In the genomic region with DNA sequence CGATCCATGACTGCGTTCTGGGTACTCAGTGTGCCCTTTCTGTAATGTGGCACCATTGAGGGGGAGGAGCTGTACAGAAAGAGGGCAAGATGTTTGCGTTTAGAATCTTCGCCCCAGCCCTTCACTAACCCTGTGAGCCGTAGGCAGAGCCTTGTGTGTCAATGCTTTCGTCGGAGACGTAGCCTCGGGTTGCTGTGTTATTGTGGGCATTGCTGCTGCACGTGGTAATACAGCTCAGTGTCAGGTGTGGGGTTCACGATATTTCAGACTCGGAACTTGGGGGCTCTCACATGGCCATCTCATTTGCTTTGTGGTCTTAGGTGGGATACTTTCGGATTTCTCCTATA, we compare ENCODE assay signal across 13 cellular contexts. TPM values are rescaled to one million over a fixed set of nuclear protein-coding genes. Genes with fewer than 3 reads are reported as not detected.
A peak's percentile ranks its signal among the peaks of the same experiment; 100 is the strongest.
DNase-seq lines count a peak whose midpoint lies in the region; ATAC-seq, FAIRE-seq and TF ChIP-seq lines count a peak whose summit lies in the region.
"Had no signal": no experiment of that assay in that cellular context is flagged by ENCODE, and none has a peak within 500 bp of the region (broad histone marks: within the 10 kb centered on the region; RNA-seq: fewer than 3 reads in every experiment).

No MANE protein-coding gene starts in this region.

- H2AFZ ChIP-seq in H9 (ENCODE audit: low read length) (no peak overlapping the region), GM12878 (ENCODE audit: control insufficient read depth, low read depth, low read length) (no peak overlapping the region), parathyroid adenoma (no peak overlapping the region)

- TF ChIP-seq POLR2A in GM12878 (IDR thresholded peaks at IDR 0.05; ENCODE audit: low read depth, low read length), result no peak

- RAD21 ChIA-PET in GM12878 (lab: Charles Lee; ENCODE audit: unreplicated experiment), result no interaction called here

- no peak overlapping the region for H3K9ac ChIP-seq in H9 (ENCODE audit: extremely low read depth, insufficient read length, low read length)
- H3K9ac ChIP-seq in GM12878 (ENCODE audit: control insufficient read depth, insufficient read depth, low read length), result no peak overlapping the region
- H3K9ac ChIP-seq in parathyroid adenoma, result no peak overlapping the region

- peaks cover 93% of the 10 kb centered on the region for H3K4me1 Mint-ChIP-seq in CD14-positive monocyte
- H3K4me1 Mint-ChIP-seq in H9, result peaks cover 47 to 64% of the 10 kb centered on the region in 2 experiments

- WGBS in H9 (ENCODE audit: extremely low coverage, insufficient read length, low lambda C conversion rate), result no CpG with 5 or more reads among the region's 13 CpGs
- 28% methylated on average over 13 of the region's 13 CpGs for WGBS in GM12878 (ENCODE audit: insufficient coverage, insufficient replicate concordance, low lambda C conversion rate, missing lambda C conversion rate)

- POLR2A ChIA-PET in GM12878 (lab: Charles Lee), result interaction anchor here (2.2 kb wide), 1 partner anchor 18 kb away, joined by 12 read pairs; a partner anchor contains a TSS

- intact Hi-C loops in CD14-positive monocyte (cut with micrococcal nuclease) (loop anchor here in 1 of 2 donors (5.0 kb wide), 1 partner anchor 165 kb away; no protein-coding TSS in a partner anchor), GM12878 (cut with micrococcal nuclease; ENCODE audit: unreplicated experiment) (no loop called here)

- TF ChIP-seq RAD21 in GM12878 (IDR thresholded peaks at IDR 0.05; ENCODE audit: insufficient read depth, low read depth, low read length), result no peak

- H3K4me1 ChIP-seq in H9 (ENCODE audit: insufficient read depth, low read length) (peaks cover 3% of the 10 kb centered on the region), GM12878 (ENCODE audit: control insufficient read depth, insufficient read depth, low read length) (peaks cover 67% of the 10 kb centered on the region), parathyroid adenoma (peaks cover 13% of the 10 kb centered on the region)

- peak overlapping the region; percentile 99 to 100 (median 100) for H3K27ac Mint-ChIP-seq in CD14-positive monocyte
- peak overlapping the region in 2 of 3 experiments; percentile 55 to 66; a peak in 1 of 7 replicates for H3K27ac Mint-ChIP-seq in H9

- peaks cover 76 to 78% of the 10 kb centered on the region in 2 donors for H3K36me3 Mint-ChIP-seq in CD14-positive monocyte
- peaks cover 73 to 81% (median 76%) of the 10 kb centered on the region in 3 experiments for H3K36me3 Mint-ChIP-seq in H9 (ENCODE audit: insufficient read depth in 1 of 3, low read depth in 3 of 3)

- no peak overlapping the region for H2BK5ac ChIP-seq in H9 (ENCODE audit: insufficient read length, low read length)

- no peak overlapping the region for H3K4ac ChIP-seq in H9 (ENCODE audit: low read depth, low read length)

- H3K27me3 ChIP-seq in H9 (ENCODE audit: insufficient read depth, low read length) (no peaks in the 10 kb centered on the region), GM12878 (replicated peaks in 1 of 2; ENCODE audit: control insufficient read depth in 2 of 2, insufficient read depth in 2 of 2, low read length in 1 of 2) (no peaks in the 10 kb centered on the region), parathyroid adenoma (ENCODE audit: control insufficient read depth, insufficient read depth, low read length) (no peaks in the 10 kb centered on the region)

- H4K20me1 ChIP-seq in H9 (ENCODE audit: control insufficient read depth, insufficient read depth, insufficient read length), result peaks cover 3% of the 10 kb centered on the region
- peaks cover 23% of the 10 kb centered on the region for H4K20me1 ChIP-seq in GM12878 (ENCODE audit: control insufficient read depth, insufficient read depth)

- DNase-seq in CD14-positive monocyte (ENCODE audit: low spot score), result no peak
- no peak for DNase-seq in H9
- no peak for DNase-seq in GM12878 (ENCODE audit: low read depth, low spot score)
- DNase-seq in hippocampal formation (lab: John Stamatoyannopoulos, UW), result no peak
- DNase-seq in NOMO-1 treated with dmso at 0.1 percent for 144 hours (lab: John Stamatoyannopoulos, UW; ENCODE audit: unreplicated experiment), result no peak
- DNase-seq: DMS79, right cardiac atrium had no signal

- H3K4me3 ChIP-seq in GM12878 (peak overlapping the region; percentile 1; the same call in 1 of the 2 replicates), parathyroid adenoma (ENCODE audit: low read depth, low read length) (no peak overlapping the region)
- H3K4me3 ChIP-seq: lung, SK-N-MC had no signal

- TF ChIP-seq CTCF in CD14-positive monocyte (IDR thresholded peaks at IDR 0.05) (no peak), H9 (conservative IDR thresholded peaks at IDR 0.05) (no peak), GM12878 (IDR thresholded peaks at IDR 0.05 in 2 of 3, conservative IDR thresholded peaks at IDR 0.05 in 1 of 3; ENCODE audit: control insufficient read depth in 2 of 3, extremely low read depth in 1 of 3, insufficient read depth in 1 of 3, low read depth in 3 of 3, low read length in 3 of 3) (no peak), parathyroid adenoma (IDR thresholded peaks at IDR 0.05) (no peak)

- no peak overlapping the region for H3T11ph ChIP-seq in H9 (ENCODE audit: low read length)

- peaks cover 0 to 4% (median 0%) of the 10 kb centered on the region in 7 donors for H3K9me3 Mint-ChIP-seq in CD14-positive monocyte
- no peaks in the 10 kb centered on the region for H3K9me3 Mint-ChIP-seq in H9

- H2BK12ac ChIP-seq in H9 (ENCODE audit: insufficient read length, low read depth, low read length), result no peak overlapping the region

- H3K79me1 ChIP-seq in H9 (ENCODE audit: insufficient read depth, low read depth, low read length, poor library complexity, severe bottlenecking), result peaks cover 3% of the 10 kb centered on the region

- TF ChIP-seq EP300 in GM12878 (IDR thresholded peaks at IDR 0.05; ENCODE audit: borderline replicate concordance in 1 of 2, control insufficient read depth in 1 of 2, low read depth in 2 of 2, low read length in 2 of 2), result no peak

- no peaks in the 10 kb centered on the region for H3K9me3 ChIP-seq in H9 (ENCODE audit: control insufficient read depth, low read depth, low read length)
- no peaks in the 10 kb centered on the region for H3K9me3 ChIP-seq in GM12878 (replicated peaks; ENCODE audit: control insufficient read depth, insufficient read depth, low read length)
- H3K9me3 ChIP-seq in parathyroid adenoma (ENCODE audit: control insufficient read depth, low read length), result no peaks in the 10 kb centered on the region

- no peak for ATAC-seq in GM12878
- ATAC-seq in GM19455 (IDR thresholded peaks at IDR 0.05; ENCODE audit: unreplicated experiment), result no peak
- ATAC-seq: right cardiac atrium had no signal

- SMC1A ChIA-PET in GM12878 (lab: Charles Lee; ENCODE audit: uncharacterized antibody, unreplicated experiment), result interaction anchor here (1.0 kb wide), 1 partner anchor 16 kb away, joined by 4 read pairs; a partner anchor contains a TSS

- no peak overlapping the region for H3K14ac ChIP-seq in H9 (ENCODE audit: insufficient read depth, low read length)

- H3K23ac ChIP-seq in H9 (ENCODE audit: insufficient read length, low read depth, low read length), result no peak overlapping the region

- peaks cover 0 to 9% (median 2%) of the 10 kb centered on the region in 3 donors for H3K27me3 Mint-ChIP-seq in CD14-positive monocyte (ENCODE audit: low read depth in 3 of 3)
- H3K27me3 Mint-ChIP-seq in H9 (ENCODE audit: low read depth), result peaks cover 3% of the 10 kb centered on the region

- peaks cover 25 to 34% of the 10 kb centered on the region in 2 experiments for H3K36me3 ChIP-seq in GM12878 (ENCODE audit: control insufficient read depth in 2 of 2, insufficient read depth in 2 of 2, low read length in 1 of 2)
- no peaks in the 10 kb centered on the region for H3K36me3 ChIP-seq in parathyroid adenoma (ENCODE audit: control insufficient read depth, insufficient read depth, low read length)

- CTCF ChIA-PET in GM12878 (lab: Yijun Ruan, JAX), result interaction anchor here (1.1 kb wide), 1 partner anchor 19 kb away, joined by 3 read pairs; no protein-coding TSS in a partner anchor

- H2BK15ac ChIP-seq in H9 (ENCODE audit: low read depth, low read length), result no peak overlapping the region

- in situ Hi-C loops in GM12878 (cut with MboI), result no loop called here

- H2AK5ac ChIP-seq in H9 (ENCODE audit: insufficient read length, low read length), result no peak overlapping the region

- H3K4me3 Mint-ChIP-seq in CD14-positive monocyte (peak overlapping the region; percentile 100), H9 (no peak overlapping the region)

- H3K23me2 ChIP-seq in H9 (ENCODE audit: insufficient read length, low read depth, low read length, poor library complexity, severe bottlenecking), result no peaks in the 10 kb centered on the region

- no peak overlapping the region for H4K91ac ChIP-seq in H9 (ENCODE audit: insufficient read length, low read depth, low read length)

- no peak overlapping the region for H3K4me2 ChIP-seq in H9 (ENCODE audit: insufficient read depth, insufficient read length, low read length)
- peak overlapping the region; percentile 91 for H3K4me2 ChIP-seq in GM12878 (ENCODE audit: control insufficient read depth, insufficient read depth)
- no peak overlapping the region for H3K4me2 ChIP-seq in parathyroid adenoma (ENCODE audit: low read length)

- FAIRE-seq in GM12878 (lab: Jason Lieb, UNC), result no peak

- H3K18ac ChIP-seq in H9 (ENCODE audit: insufficient read length, low read depth, low read length), result no peak overlapping the region

- no peak overlapping the region for H2BK20ac ChIP-seq in H9 (ENCODE audit: low read depth, low read length, poor library complexity, severe bottlenecking)

- H3K79me2 ChIP-seq in H9 (ENCODE audit: insufficient read depth, low read length) (peaks cover 28% of the 10 kb centered on the region), GM12878 (ENCODE audit: control insufficient read depth, insufficient read depth, low read length) (peaks cover 48% of the 10 kb centered on the region), parathyroid adenoma (peaks cover 43% of the 10 kb centered on the region)

- no peak overlapping the region for H4K8ac ChIP-seq in H9 (replicated peaks; ENCODE audit: insufficient read length, low read depth, low read length)

- no peak overlapping the region for H3K56ac ChIP-seq in H9 (ENCODE audit: insufficient read length, low read depth, low read length)

- H2BK120ac ChIP-seq in H9 (ENCODE audit: low read depth, low read length, poor library complexity, severe bottlenecking), result no peak overlapping the region

- no peak overlapping the region for H3K27ac ChIP-seq in H9 (ENCODE audit: insufficient read length, low read depth, low read length)
- no peak overlapping the region for H3K27ac ChIP-seq in GM12878 (ENCODE audit: control insufficient read depth, insufficient read depth)
- H3K27ac ChIP-seq in parathyroid adenoma, result peak overlapping the region; percentile 56
- H3K27ac ChIP-seq: SK-N-MC had no signal

- no peak overlapping the region for H4K5ac ChIP-seq in H9 (ENCODE audit: insufficient read length, low read depth, low read length)

- BruUV-seq in GM12878 (replicated peaks; lab: Mats Ljungman, UMichigan), result no TSS peak

RNA-seq across cellular contexts. Expression of a gene that starts 6.1 kb away (rescaled TPM):
- polyA plus RNA-seq in CD14-positive monocyte (100 to 1,000 TPM; 756 to 983 TPM), GM12878 (2011; rRNA removed) (1,412 and 2,202 TPM in 2 replicates), GM12878 (2014; fragmentation: Illumina TruSeq; extraction: Trizol) (1,194 and 2,970 TPM in 2 replicates), GM12878 (2014; fragmentation: Nextera tagmentation; extraction: Ambion mirVana) (100 to 1,000 TPM; 629 to 815 TPM), GM12878 (2014; rRNA removed) (6,524 and 7,847 TPM in 2 replicates), GM12878 (2016; fragmentation: Nextera tagmentation; extraction: Ambion mirVana) (100 to 1,000 TPM; 890 to 896 TPM)
- total RNA-seq in H9 (2021) (1,674 and 1,679 TPM in 2 replicates), GM12878 (2014; rRNA removed) (5,407 and 5,598 TPM in 2 replicates), GM12878 (2014; rRNA removed; fragmentation: Illumina TruSeq; extraction: Trizol) (2,351 TPM in 2 replicates), GM12878 (2021) (2,143 and 2,183 TPM in 2 replicates)
- 260 and 264 TPM in 2 replicates for total RNA-seq in GM12878 (2013; cell fraction: nucleolus; rRNA removed)
- 3,226 TPM for polyA plus RNA-seq in GM12878 (2011; ENCODE audit: low read depth)
- 3,564 and 4,583 TPM in 2 replicates for polyA plus RNA-seq in GM12878 (2011; cell fraction: cytosol; rRNA removed)
- polyA plus RNA-seq in GM12878 (2011; cell fraction: nucleus; rRNA removed), result 1,587 and 1,661 TPM in 2 replicates
- polyA plus RNA-seq in GM12878 (2012), result 3,570 and 4,911 TPM in 2 replicates
- 301 and 1,060 TPM in 2 replicates for polyA minus RNA-seq in GM12878 (2011; rRNA and poly(A)+ RNA removed)
- polyA minus RNA-seq in GM12878 (2011; cell fraction: cytosol; rRNA and poly(A)+ RNA removed), result 280 and 346 TPM in 2 replicates
- polyA minus RNA-seq in GM12878 (2011; cell fraction: nucleus; rRNA and poly(A)+ RNA removed), result 168 and 218 TPM in 2 replicates

RNA-seq across cellular contexts. Expression of a gene that starts 15.7 kb away (rescaled TPM):
- 100 to 1,000 TPM; 109 to 125 TPM for polyA plus RNA-seq in CD14-positive monocyte
- total RNA-seq in H9 (2021), result 28.3 and 29.0 TPM in 2 replicates
- 7.1 and 7.7 TPM in 2 replicates for total RNA-seq in GM12878 (2013; cell fraction: nucleolus; rRNA removed)
- total RNA-seq in GM12878 (2014; rRNA removed), result 20.8 and 21.2 TPM in 2 replicates
- 8.2 and 8.9 TPM in 2 replicates for total RNA-seq in GM12878 (2014; rRNA removed; fragmentation: Illumina TruSeq; extraction: Trizol)
- 18.9 and 22.0 TPM in 2 replicates for total RNA-seq in GM12878 (2021)
- 6.7 TPM for polyA plus RNA-seq in GM12878 (2011; ENCODE audit: low read depth)
- 11.5 and 14.7 TPM in 2 replicates for polyA plus RNA-seq in GM12878 (2011; rRNA removed)
- 27.3 and 36.8 TPM in 2 replicates for polyA plus RNA-seq in GM12878 (2011; cell fraction: cytosol; rRNA removed)
- 25.0 and 25.4 TPM in 2 replicates for polyA plus RNA-seq in GM12878 (2011; cell fraction: nucleus; rRNA removed)
- polyA plus RNA-seq in GM12878 (2012), result 9.4 and 16.6 TPM in 2 replicates
- 1.9 and 5.3 TPM in 2 replicates for polyA plus RNA-seq in GM12878 (2014; fragmentation: Illumina TruSeq; extraction: Trizol)
- polyA plus RNA-seq in GM12878 (2014; fragmentation: Nextera tagmentation; extraction: Ambion mirVana), result 1 to 10 TPM; 1.0 to 4.2 TPM
- 26.5 and 26.9 TPM in 2 replicates for polyA plus RNA-seq in GM12878 (2014; rRNA removed)
- 10 to 100 TPM; 29.8 to 35.9 TPM for polyA plus RNA-seq in GM12878 (2016; fragmentation: Nextera tagmentation; extraction: Ambion mirVana)
- 5.9 and 15.6 TPM in 2 replicates for polyA minus RNA-seq in GM12878 (2011; rRNA and poly(A)+ RNA removed)
- polyA minus RNA-seq in GM12878 (2011; cell fraction: cytosol; rRNA and poly(A)+ RNA removed), result 5.9 and 7.0 TPM in 2 replicates
- polyA minus RNA-seq in GM12878 (2011; cell fraction: nucleus; rRNA and poly(A)+ RNA removed), result 4.5 and 6.1 TPM in 2 replicates

RNA-seq across cellular contexts. Expression of a gene that starts 16.0 kb away (rescaled TPM):
- polyA plus RNA-seq in CD14-positive monocyte (100 to 1,000 TPM in 1 of 2 donors, 10 to 100 TPM in 1; 62.9 to 104 TPM), GM12878 (2011; rRNA removed) (0.62 and 1.1 TPM in 2 replicates), GM12878 (2014; fragmentation: Illumina TruSeq; extraction: Trizol) (0.16 and 2.5 TPM in 2 replicates), GM12878 (2014; fragmentation: Nextera tagmentation; extraction: Ambion mirVana) (under 1 TPM; 0.04 to 0.31 TPM), GM12878 (2014; rRNA removed) (0.11 and 0.12 TPM in 2 replicates), GM12878 (2016; fragmentation: Nextera tagmentation; extraction: Ambion mirVana) (under 1 TPM; 0.20 to 0.32 TPM)
- total RNA-seq in H9 (2021) (not detected in 2 replicates), GM12878 (2014; rRNA removed) (0.06 TPM in 1 of 2 replicates, not detected in the other), GM12878 (2014; rRNA removed; fragmentation: Illumina TruSeq; extraction: Trizol) (not detected in 2 replicates), GM12878 (2021) (0.18 and 0.29 TPM in 2 replicates)
- total RNA-seq in GM12878 (2013; cell fraction: nucleolus; rRNA removed), result 2.1 and 4.6 TPM in 2 replicates
- polyA plus RNA-seq in GM12878 (2011; ENCODE audit: low read depth), result 0.16 TPM
- 0.89 and 1.7 TPM in 2 replicates for polyA plus RNA-seq in GM12878 (2011; cell fraction: cytosol; rRNA removed)
- polyA plus RNA-seq in GM12878 (2011; cell fraction: nucleus; rRNA removed), result 4.8 and 7.0 TPM in 2 replicates
- 0.65 and 1.0 TPM in 2 replicates for polyA plus RNA-seq in GM12878 (2012)
- 0.82 and 1.1 TPM in 2 replicates for polyA minus RNA-seq in GM12878 (2011; rRNA and poly(A)+ RNA removed)
- polyA minus RNA-seq in GM12878 (2011; cell fraction: cytosol; rRNA and poly(A)+ RNA removed), result not detected in 2 replicates
- polyA minus RNA-seq in GM12878 (2011; cell fraction: nucleus; rRNA and poly(A)+ RNA removed), result 0.73 and 1.1 TPM in 2 replicates
- total RNA-seq: activated CD8-positive, alpha-beta memory T cell treated with anti-CD3 and anti-CD28 coated beads for 36 hours; NCI-H460 had no signal

RNA-seq across cellular contexts. Expression of a gene that starts 17.4 kb away (rescaled TPM):
- polyA plus RNA-seq in CD14-positive monocyte (100 to 1,000 TPM in 1 of 2 donors, 10 to 100 TPM in 1; 84.0 to 115 TPM), GM12878 (2011; rRNA removed) (3.6 and 8.5 TPM in 2 replicates), GM12878 (2014; fragmentation: Illumina TruSeq; extraction: Trizol) (8.2 and 15.7 TPM in 2 replicates), GM12878 (2014; fragmentation: Nextera tagmentation; extraction: Ambion mirVana) (1 to 10 TPM in 1 of 2 experiments, under 1 TPM in 1; 0.69 to 1.4 TPM), GM12878 (2014; rRNA removed) (27.8 and 34.4 TPM in 2 replicates), GM12878 (2016; fragmentation: Nextera tagmentation; extraction: Ambion mirVana) (10 to 100 TPM; 37.1 to 44.5 TPM)
- total RNA-seq in H9 (2021) (100 and 103 TPM in 2 replicates), GM12878 (2014; rRNA removed) (23.8 and 28.1 TPM in 2 replicates), GM12878 (2014; rRNA removed; fragmentation: Illumina TruSeq; extraction: Trizol) (8.0 and 8.6 TPM in 2 replicates), GM12878 (2021) (38.8 and 43.0 TPM in 2 replicates)
- total RNA-seq in GM12878 (2013; cell fraction: nucleolus; rRNA removed), result 42.5 and 58.1 TPM in 2 replicates
- 9.5 TPM for polyA plus RNA-seq in GM12878 (2011; ENCODE audit: low read depth)
- 11.9 and 15.4 TPM in 2 replicates for polyA plus RNA-seq in GM12878 (2011; cell fraction: cytosol; rRNA removed)
- 25.5 and 31.4 TPM in 2 replicates for polyA plus RNA-seq in GM12878 (2011; cell fraction: nucleus; rRNA removed)
- 27.3 and 27.9 TPM in 2 replicates for polyA plus RNA-seq in GM12878 (2012)
- polyA minus RNA-seq in GM12878 (2011; rRNA and poly(A)+ RNA removed), result 6.0 and 12.5 TPM in 2 replicates
- 9.6 and 11.6 TPM in 2 replicates for polyA minus RNA-seq in GM12878 (2011; cell fraction: cytosol; rRNA and poly(A)+ RNA removed)
- polyA minus RNA-seq in GM12878 (2011; cell fraction: nucleus; rRNA and poly(A)+ RNA removed), result 8.9 and 19.6 TPM in 2 replicates

RNA-seq across cellular contexts. Expression of a gene that starts 33.8 kb away (rescaled TPM):
- polyA plus RNA-seq in CD14-positive monocyte, result 1 to 10 TPM; 1.5 to 2.5 TPM
- total RNA-seq in H9 (2021), result 12.2 and 12.7 TPM in 2 replicates
- 1.3 and 2.7 TPM in 2 replicates for total RNA-seq in GM12878 (2013; cell fraction: nucleolus; rRNA removed)
- total RNA-seq in GM12878 (2014; rRNA removed), result 0.05 TPM in 1 of 2 replicates, not detected in the other
- not detected in 2 replicates for total RNA-seq in GM12878 (2014; rRNA removed; fragmentation: Illumina TruSeq; extraction: Trizol)
- total RNA-seq in GM12878 (2021), result 0.27 and 0.33 TPM in 2 replicates
- polyA plus RNA-seq in GM12878 (2011; ENCODE audit: low read depth), result not detected
- not detected in 2 replicates for polyA plus RNA-seq in GM12878 (2011; rRNA removed)
- 0.12 and 0.15 TPM in 2 replicates for polyA plus RNA-seq in GM12878 (2011; cell fraction: cytosol; rRNA removed)
- 0.09 TPM in 2 replicates for polyA plus RNA-seq in GM12878 (2011; cell fraction: nucleus; rRNA removed)
- polyA plus RNA-seq in GM12878 (2012), result 0.57 and 1.0 TPM in 2 replicates
- not detected in 2 replicates for polyA plus RNA-seq in GM12878 (2014; fragmentation: Illumina TruSeq; extraction: Trizol)
- polyA plus RNA-seq in GM12878 (2014; fragmentation: Nextera tagmentation; extraction: Ambion mirVana), result not detected
- not detected in 2 replicates for polyA plus RNA-seq in GM12878 (2014; rRNA removed)
- polyA plus RNA-seq in GM12878 (2016; fragmentation: Nextera tagmentation; extraction: Ambion mirVana), result under 1 TPM; 0.74 to 0.83 TPM
- polyA minus RNA-seq in GM12878 (2011; rRNA and poly(A)+ RNA removed), result not detected in 2 replicates
- not detected in 2 replicates for polyA minus RNA-seq in GM12878 (2011; cell fraction: cytosol; rRNA and poly(A)+ RNA removed)
- polyA minus RNA-seq in GM12878 (2011; cell fraction: nucleus; rRNA and poly(A)+ RNA removed), result not detected in 2 replicates
- total RNA-seq: activated CD8-positive, alpha-beta memory T cell treated with anti-CD3 and anti-CD28 coated beads for 36 hours had no signal

Comparison
In these comparisons a context has a peak if more than half of its experiments do, and no peak if none do; other contexts are left out.
1. H3K4me3 Mint-ChIP-seq: peak in CD14-positive monocyte (2 of 2); none in H9 (0 of 2).